ENCODE assay signal across 9 cellular contexts in the genomic region with DNA sequence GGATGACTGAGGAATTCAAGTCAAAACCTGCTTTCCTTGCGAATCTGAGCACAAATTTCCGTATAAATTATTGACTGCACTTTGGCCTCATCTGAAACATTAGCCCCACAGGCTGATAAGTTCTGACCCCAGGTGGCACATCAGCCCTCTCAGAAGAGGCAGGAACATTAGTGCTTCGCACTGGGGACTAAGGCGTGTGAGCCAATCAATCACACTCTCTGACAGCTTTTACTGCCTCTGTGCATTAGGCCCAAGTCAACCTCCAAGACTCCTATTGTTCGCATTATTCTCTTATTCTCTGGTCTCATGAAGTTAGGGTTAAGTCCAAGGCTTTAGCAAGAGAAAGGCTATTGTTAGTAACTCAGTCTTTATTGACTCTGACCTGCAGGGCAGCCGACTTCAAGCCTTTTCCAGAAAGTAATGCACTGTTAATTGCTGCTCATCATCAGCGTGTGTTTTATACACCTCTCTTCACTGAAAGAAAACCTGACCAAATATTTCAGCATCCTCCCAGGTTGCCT.
DNase-seq lines count a peak whose midpoint lies in the region; ATAC-seq and TF ChIP-seq lines count a peak whose summit lies in the region.
"Had no signal": no experiment of that assay in that cellular context is flagged by ENCODE, and none has a peak within 500 bp of the region (broad histone marks: within the 10 kb centered on the region; RNA-seq: fewer than 3 reads in every experiment).

No MANE protein-coding gene starts in this region.

- H3K27ac ChIP-seq in RWPE2 (ENCODE audit: poor library complexity, severe bottlenecking) (peak overlapping the region; percentile 82), substantia nigra (ENCODE audit: low read depth, low read length, poor library complexity, severe bottlenecking) (peak overlapping the region; percentile 44)
- H3K27ac ChIP-seq: tibial artery had no signal

- DNase-seq in NCI-H1105 treated with DMSO at 0.1 percent for 48 hours (lab: John Stamatoyannopoulos, UW) (peak; percentile 61), NCI-H1105 (lab: John Stamatoyannopoulos, UW) (no peak), RWPE2 (ENCODE audit: low spot score) (no peak), islet precursor cell (peak; percentile 91), substantia nigra (lab: John Stamatoyannopoulos, UW) (no peak), sciatic nerve (ENCODE audit: low spot score) (no peak)
- DNase-seq: tibial artery had no signal

- no peaks in the 10 kb centered on the region for H3K27me3 ChIP-seq in RWPE2 (ENCODE audit: insufficient read depth, poor library complexity, severe bottlenecking)
- H3K27me3 ChIP-seq: tibial artery had no signal

- no peaks in the 10 kb centered on the region for H3K36me3 ChIP-seq in RWPE2 (ENCODE audit: low read depth)
- H3K36me3 ChIP-seq: tibial artery had no signal

- H3K9me3 ChIP-seq in RWPE2 (ENCODE audit: severe bottlenecking): no peaks in the 10 kb centered on the region
- H3K9me3 ChIP-seq: tibial artery had no signal

- no peak overlapping the region for H3K4me3 ChIP-seq in RWPE2 (ENCODE audit: severe bottlenecking)
- H3K4me3 ChIP-seq: tibial artery had no signal

- peaks cover 33% of the 10 kb centered on the region for H3K4me1 ChIP-seq in RWPE2 (ENCODE audit: insufficient read depth, poor library complexity, severe bottlenecking)

- intact Hi-C loops in sciatic nerve (cut with DNase I): no loop called here

- no peak for TF ChIP-seq CTCF in RWPE2 (IDR thresholded peaks at IDR 0.05; ENCODE audit: poor library complexity, severe bottlenecking)

- ATAC-seq in RWPE2 (ENCODE audit: low read depth) (no peak), GM18907 (IDR thresholded peaks at IDR 0.05; ENCODE audit: unreplicated experiment) (no peak), HG02981 (IDR thresholded peaks at IDR 0.05; ENCODE audit: unreplicated experiment) (no peak), sciatic nerve (no peak)

Comparison
In these comparisons a context has a peak if more than half of its experiments do, and no peak if none do; other contexts are left out.
1. DNase-seq: peak in NCI-H1105 treated with DMSO at 0.1 percent for 48 hours (single experiment) and islet precursor cell (single experiment); none in NCI-H1105 (single experiment), RWPE2 (single experiment), substantia nigra (0 of 49) and sciatic nerve (single experiment).